In the genomic region with DNA sequence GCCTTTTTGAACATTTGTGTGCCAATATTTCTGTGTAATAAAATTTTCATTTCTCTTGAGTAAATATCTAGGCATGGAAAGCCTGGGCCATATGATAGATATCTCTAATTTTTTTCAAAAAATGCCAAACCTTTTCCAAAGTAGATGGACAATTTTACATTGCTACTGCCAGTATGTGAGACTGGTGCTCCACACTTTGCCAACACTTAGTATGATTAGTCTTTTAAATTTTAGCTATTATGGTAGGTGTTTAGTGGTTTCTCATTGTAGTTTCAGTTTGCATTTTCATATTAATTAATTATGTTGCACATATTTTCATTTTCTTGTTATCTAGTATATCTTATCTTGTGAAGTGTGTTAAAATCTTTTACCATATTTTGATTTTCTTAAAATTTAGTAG, we compare ENCODE assay signal across 8 cellular contexts. TPM values are rescaled to one million over a fixed set of nuclear protein-coding genes. Genes with fewer than 3 reads are reported as not detected.
"Had no signal": no experiment of that assay in that cellular context is flagged by ENCODE, and none has a peak within 500 bp of the region (broad histone marks: within the 10 kb centered on the region; RNA-seq: fewer than 3 reads in every experiment).

No MANE protein-coding gene starts in this region.

- DNase-seq: GDM1, GF-D8 had no signal

- ATAC-seq: GM12878 had no signal

- FAIRE-seq: GM12878, GM12891, GM12892, GM18507, GM19239 had no signal

- H3K4me3 ChIP-seq: GM12878 had no signal

RNA-seq across cellular contexts. Expression of gene TBXT, which starts 52.0 kb away (rescaled TPM):
- total RNA-seq: G401, GM12878 had no signal
